ENCODE assay signal across 26 cellular contexts in the genomic region with DNA sequence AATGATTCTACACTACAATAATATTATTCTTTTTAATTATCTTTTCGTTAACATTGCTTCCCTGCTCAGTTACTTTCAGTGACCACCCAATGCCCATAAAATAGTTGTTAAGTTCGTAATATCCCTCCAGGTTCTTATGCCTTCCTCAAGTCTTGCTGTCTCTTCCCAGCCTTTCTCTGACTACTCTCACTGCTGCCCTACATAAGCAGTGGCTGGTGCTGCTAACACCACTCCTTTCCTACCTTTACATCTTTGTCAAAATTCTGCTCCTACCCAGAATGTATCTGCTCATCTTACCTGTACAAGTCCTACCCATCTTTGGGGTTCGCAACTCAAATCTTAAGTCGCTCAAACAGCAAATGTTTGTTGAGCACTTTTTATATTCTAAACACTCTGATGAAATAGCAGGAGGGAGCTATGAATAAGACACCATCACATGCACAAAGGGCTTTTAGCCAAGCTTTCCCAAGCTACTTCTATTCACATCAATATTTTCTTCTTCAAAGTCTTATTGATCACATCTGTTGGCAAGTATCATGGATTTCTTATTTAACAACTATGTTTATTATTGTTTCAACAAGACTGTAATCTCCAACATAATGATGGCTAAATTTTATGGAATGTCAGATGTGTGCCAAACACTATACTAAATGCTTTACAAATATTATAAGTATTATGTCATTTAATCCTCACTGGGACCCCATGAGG. TPM values are rescaled to one million over a fixed set of nuclear protein-coding genes. Genes with fewer than 3 reads are reported as not detected.
A peak's percentile ranks its signal among the peaks of the same experiment; 100 is the strongest.
DNase-seq lines count a peak whose midpoint lies in the region; ATAC-seq and TF ChIP-seq lines count a peak whose summit lies in the region.
"Had no signal": no experiment of that assay in that cellular context is flagged by ENCODE, and none has a peak within 500 bp of the region (broad histone marks: within the 10 kb centered on the region; RNA-seq: fewer than 3 reads in every experiment).

No MANE protein-coding gene starts in this region.

- no peaks in the 10 kb centered on the region for H3K9me3 Mint-ChIP-seq in activated CD4-positive, alpha-beta T cell treated with anti-CD3 and anti-CD28 coated beads, Interleukin-2, amount 10 ng/mL, durations not matched to agents 7 days and 5 days
- H3K9me3 Mint-ChIP-seq: activated naive CD8-positive, alpha-beta T cell treated with anti-CD3 and anti-CD28 coated beads, Interleukin-2, amount 50 U/mL, for 24 hours; stimulated activated naive CD8-positive, alpha-beta T cell treated with anti-CD3 and anti-CD28 coated beads, Interleukin-15, amount 100 ng/mL, for 72 hours had no signal

- in situ Hi-C loops in GM13977 (cut with MboI; ENCODE audit: low pct_unique_long_range_greater_than_20kb, low sequenced_read_pairs, unreplicated experiment) = loop anchor here (25.0 kb wide), 1 partner anchor 344 kb away; no protein-coding TSS in a partner anchor

- ATAC-seq in HG03097 (IDR thresholded peaks at IDR 0.05; ENCODE audit: low FRiP score, unreplicated experiment) = no peak
- ATAC-seq: activated naive CD8-positive, alpha-beta T cell treated with anti-CD3 and anti-CD28 coated beads, Interleukin-2, amount 50 U/mL, for 24 hours; stimulated activated naive CD8-positive, alpha-beta T cell treated with anti-CD3 and anti-CD28 coated beads, Interleukin-15, amount 100 ng/mL, for 72 hours had no signal

- H3K27me3 Mint-ChIP-seq in activated CD4-positive, alpha-beta T cell treated with anti-CD3 and anti-CD28 coated beads, Interleukin-2, amount 10 ng/mL, durations not matched to agents 7 days and 5 days = peaks cover 17% of the 10 kb centered on the region
- H3K27me3 Mint-ChIP-seq: stimulated activated naive CD8-positive, alpha-beta T cell treated with anti-CD3 and anti-CD28 coated beads, Interleukin-15, amount 100 ng/mL, for 72 hours had no signal

- H3K27ac ChIP-seq in SK-N-SH (ENCODE audit: low read depth in 2 of 2, low read length in 1 of 2) (peak overlapping the region; percentile 27 to 72; a peak in 2 of 4 replicates), osteoblast (ENCODE audit: low read depth, low read length) (peak overlapping the region; percentile 5)
- H3K27ac ChIP-seq: SK-N-MC, tibial nerve, VCaP had no signal

- H3K79me2 ChIP-seq in SK-N-SH (ENCODE audit: insufficient read depth) (no peaks in the 10 kb centered on the region), osteoblast (ENCODE audit: insufficient read depth, low read length) (no peaks in the 10 kb centered on the region)

- no peak overlapping the region for H3K27ac Mint-ChIP-seq in activated CD4-positive, alpha-beta T cell treated with anti-CD3 and anti-CD28 coated beads, Interleukin-2, amount 10 ng/mL, durations not matched to agents 7 days and 5 days
- H3K27ac Mint-ChIP-seq: activated naive CD8-positive, alpha-beta T cell treated with anti-CD3 and anti-CD28 coated beads, Interleukin-2, amount 50 U/mL, for 24 hours; stimulated activated naive CD8-positive, alpha-beta T cell treated with anti-CD3 and anti-CD28 coated beads, Interleukin-15, amount 100 ng/mL, for 72 hours had no signal

- H3K4me2 ChIP-seq in SK-N-SH (no peak overlapping the region), osteoblast (ENCODE audit: insufficient read depth, low read length) (no peak overlapping the region)

- POLR2A ChIA-PET in SK-N-SH (lab: Yijun Ruan, JAX) = no interaction called here
- POLR2A ChIA-PET in activated CD4-positive, alpha-beta T cell treated with anti-CD3 and anti-CD28 coated beads, Interleukin-2, amount 10 ng/mL, durations not matched to agents 7 days and 5 days (lab: Charles Lee) = no interaction called here

- H3K36me3 ChIP-seq in SK-N-SH (replicated peaks in 1 of 2; ENCODE audit: control insufficient read depth in 1 of 2, insufficient read depth in 2 of 2, low read length in 1 of 2) (peaks cover 4 to 9% of the 10 kb centered on the region in 2 experiments), osteoblast (ENCODE audit: insufficient read depth, low read length) (peaks cover under 1% of the 10 kb centered on the region)
- H3K36me3 ChIP-seq: breast epithelium had no signal

- no peak overlapping the region for H3K4me3 ChIP-seq in AG10803 (ENCODE audit: low read length)
- H3K4me3 ChIP-seq in SK-N-SH (ENCODE audit: low read depth in 2 of 2, low read length in 1 of 2) = no peak overlapping the region
- H3K4me3 ChIP-seq in osteoblast (ENCODE audit: insufficient read depth, low read length) = no peak overlapping the region
- H3K4me3 ChIP-seq: breast epithelium, SK-N-MC, tibial nerve had no signal

- DNase-seq in AG10803 (ENCODE audit: low read depth) (peak; percentile 78), SK-N-SH (no peak), fibroblast of gingiva (ENCODE audit: low read depth) (peak; percentile 70), osteoblast (ENCODE audit: insufficient read length, low spot score, missing footprints) (no peak), GM13977 (ENCODE audit: low spot score) (no peak)
- DNase-seq in activated CD4-positive, alpha-beta T cell treated with anti-CD3 and anti-CD28 coated beads, Interleukin-2, amount 10 ng/mL, durations not matched to agents 7 days and 5 days = no peak
- DNase-seq in activated CD8-positive, alpha-beta memory T cell treated with anti-CD3 and anti-CD28 coated beads for 24 hours = no peak
- DNase-seq: activated CD4-positive, alpha-beta T cell treated with anti-CD3 and anti-CD28 coated beads, Interleukin-2, amount 50 U/mL, for 4 hours; activated effector memory CD4-positive, alpha-beta T cell treated with anti-CD3 and anti-CD28 coated beads, Interleukin-2, amount 50 U/mL, for 16 hours; activated naive CD8-positive, alpha-beta T cell treated with anti-CD3 and anti-CD28 coated beads, Interleukin-2, amount 50 U/mL, for 24 hours; activated T-cell treated with anti-CD3 and anti-CD28 coated beads for 4 hours; C1 segment of cervical spinal cord; dermis blood vessel endothelial cell; KBM-7; kidney glomerular epithelial cell; mammary epithelial cell; NCI-H2171 treated with DMSO at 0.1 percent for 48 hours; NCI-H526; stimulated activated CD4-positive, alpha-beta T cell treated with anti-CD3 and anti-CD28 coated beads, Interleukin-12 subunit alpha, Interleukin-12 subunit beta, amount 100 ng/mL, for 4 hours; stimulated activated CD4-positive, alpha-beta T cell treated with anti-CD3 and anti-CD28 coated beads, Interleukin-4, amount 100 ng/mL, for 4 hours; stimulated activated naive CD8-positive, alpha-beta T cell treated with anti-CD3 and anti-CD28 coated beads, Interleukin-15, amount 100 ng/mL, for 72 hours had no signal

- H3F3A ChIP-seq in SK-N-SH (replicated peaks; ENCODE audit: insufficient read depth) = no peaks in the 10 kb centered on the region

- WGBS in SK-N-SH (ENCODE audit: low lambda C conversion rate) = 77% methylated on average over 4 of the region's 4 CpGs

- H3K9me3 ChIP-seq in SK-N-SH (no peaks in the 10 kb centered on the region; the same call in 1 of the 2 replicates), osteoblast (ENCODE audit: low read depth, low read length) (no peaks in the 10 kb centered on the region)
- H3K9me3 ChIP-seq: breast epithelium, tibial nerve had no signal

- H3K4me1 ChIP-seq in SK-N-SH (ENCODE audit: control insufficient read depth in 1 of 2, insufficient read depth in 2 of 2, low read depth in 1 of 2, low read length in 1 of 2) (peaks cover 0 to 14% of the 10 kb centered on the region in 2 experiments; a peak in 1 of 4 replicates), osteoblast (ENCODE audit: insufficient read depth, low read length) (peaks cover 6% of the 10 kb centered on the region)
- H3K4me1 ChIP-seq: breast epithelium had no signal

- H3K4me3 Mint-ChIP-seq in activated CD4-positive, alpha-beta T cell treated with anti-CD3 and anti-CD28 coated beads, Interleukin-2, amount 10 ng/mL, durations not matched to agents 7 days and 5 days = no peak overlapping the region
- H3K4me3 Mint-ChIP-seq: activated naive CD8-positive, alpha-beta T cell treated with anti-CD3 and anti-CD28 coated beads, Interleukin-2, amount 50 U/mL, for 24 hours; stimulated activated naive CD8-positive, alpha-beta T cell treated with anti-CD3 and anti-CD28 coated beads, Interleukin-15, amount 100 ng/mL, for 72 hours had no signal

- no peak for TF ChIP-seq EP300 in SK-N-SH (IDR thresholded peaks at IDR 0.05; ENCODE audit: borderline replicate concordance in 1 of 2, low read depth in 1 of 2, low read length in 1 of 2)

- TF ChIP-seq CTCF in AG10803 (conservative IDR thresholded peaks at IDR 0.05; ENCODE audit: low read length) (no peak), SK-N-SH (IDR thresholded peaks at IDR 0.05) (no peak), osteoblast (IDR thresholded peaks at IDR 0.05; ENCODE audit: extremely low read depth, low read depth, low read length) (no peak), GM13977 (IDR thresholded peaks at IDR 0.05; ENCODE audit: extremely low read depth, insufficient read depth, missing control alignments) (no peak)

- H2AFZ ChIP-seq in SK-N-SH (ENCODE audit: low read depth) = no peak overlapping the region
- peak overlapping the region; percentile 8 for H2AFZ ChIP-seq in osteoblast (ENCODE audit: low read length)

- TF ChIP-seq RAD21 in SK-N-SH (IDR thresholded peaks at IDR 0.05; ENCODE audit: low read length) = no peak

- H4K20me1 ChIP-seq in SK-N-SH (ENCODE audit: insufficient read depth) (no peaks in the 10 kb centered on the region), osteoblast (ENCODE audit: insufficient read depth, low read length) (no peaks in the 10 kb centered on the region)

- H3K27me3 ChIP-seq in SK-N-SH (ENCODE audit: insufficient read depth) = no peaks in the 10 kb centered on the region
- H3K27me3 ChIP-seq in osteoblast (ENCODE audit: insufficient read depth, low read length) = no peaks in the 10 kb centered on the region
- H3K27me3 ChIP-seq: breast epithelium, tibial nerve had no signal

- no peaks in the 10 kb centered on the region for H3K4me1 Mint-ChIP-seq in activated CD4-positive, alpha-beta T cell treated with anti-CD3 and anti-CD28 coated beads, Interleukin-2, amount 10 ng/mL, durations not matched to agents 7 days and 5 days
- H3K4me1 Mint-ChIP-seq: activated naive CD8-positive, alpha-beta T cell treated with anti-CD3 and anti-CD28 coated beads, Interleukin-2, amount 50 U/mL, for 24 hours; stimulated activated naive CD8-positive, alpha-beta T cell treated with anti-CD3 and anti-CD28 coated beads, Interleukin-15, amount 100 ng/mL, for 72 hours had no signal

- no peaks in the 10 kb centered on the region for H3K9me2 ChIP-seq in SK-N-SH

- no peak overlapping the region for H3K9ac ChIP-seq in SK-N-SH

- CTCF ChIA-PET in SK-N-SH (lab: Yijun Ruan, JAX) = interaction anchor here (2.5 kb wide), 1 partner anchor 12 kb away, joined by 15 read pairs; no protein-coding TSS in a partner anchor
- CTCF ChIA-PET in activated CD4-positive, alpha-beta T cell treated with anti-CD3 and anti-CD28 coated beads, Interleukin-2, amount 10 ng/mL, durations not matched to agents 7 days and 5 days (lab: Charles Lee) = no interaction called here

- peaks cover 6% of the 10 kb centered on the region for H3K36me3 Mint-ChIP-seq in activated CD4-positive, alpha-beta T cell treated with anti-CD3 and anti-CD28 coated beads, Interleukin-2, amount 10 ng/mL, durations not matched to agents 7 days and 5 days (ENCODE audit: low read depth)

RNA-seq across cellular contexts. Expression of a gene that starts 29.5 kb away (rescaled TPM):
- polyA plus RNA-seq in SK-N-SH (2012; rRNA removed) = 15.7 and 20.5 TPM in 2 replicates
- polyA plus RNA-seq in SK-N-SH (2012; cell fraction: cytosol; rRNA removed) = 24.3 and 30.5 TPM in 2 replicates
- 11.0 and 21.2 TPM in 2 replicates for polyA plus RNA-seq in SK-N-SH (2012; cell fraction: nucleus; rRNA removed)
- 98.1 and 100 TPM in 2 replicates for total RNA-seq in osteoblast
- 10 to 100 TPM; 39.2 to 41.4 TPM for total RNA-seq in activated CD4-positive, alpha-beta T cell treated with anti-CD3 and anti-CD28 coated beads, Interleukin-2, amount 10 ng/mL, durations not matched to agents 7 days and 5 days

RNA-seq across cellular contexts. Expression of a gene that starts 41.8 kb away (rescaled TPM):
- polyA plus RNA-seq in SK-N-SH (2012; rRNA removed) = 0.66 and 1.2 TPM in 2 replicates
- polyA plus RNA-seq in SK-N-SH (2012; cell fraction: cytosol; rRNA removed) = 1.0 and 1.1 TPM in 2 replicates
- 0.48 and 0.89 TPM in 2 replicates for polyA plus RNA-seq in SK-N-SH (2012; cell fraction: nucleus; rRNA removed)
- total RNA-seq in osteoblast = 1.4 and 2.7 TPM in 2 replicates
- total RNA-seq in activated CD4-positive, alpha-beta T cell treated with anti-CD3 and anti-CD28 coated beads, Interleukin-2, amount 10 ng/mL, durations not matched to agents 7 days and 5 days = under 1 TPM; 0.60 to 0.64 TPM

Comparison
In these comparisons a context has a peak if more than half of its experiments do, and no peak if none do; other contexts are left out.
1. DNase-seq: peak in AG10803 (single experiment) and fibroblast of gingiva (single experiment); none in SK-N-SH (single experiment), osteoblast (single experiment), activated CD4-positive, alpha-beta T cell treated with anti-CD3 and anti-CD28 coated beads, Interleukin-2, amount 10 ng/mL, durations not matched to agents 7 days and 5 days (single experiment), GM13977 (single experiment) and activated CD8-positive, alpha-beta memory T cell treated with anti-CD3 and anti-CD28 coated beads for 24 hours (single experiment).